In genomic region chr2:44708646-44709000, GRCh38 we compare ENCODE assay signal across 20 cellular contexts.
DNase-seq lines count a peak whose midpoint lies in the region; ATAC-seq and TF ChIP-seq lines count a peak whose summit lies in the region.
"Had no signal": no experiment of that assay in that cellular context is flagged by ENCODE, and none has a peak within 500 bp of the region (broad histone marks: within the 10 kb centered on the region; RNA-seq: fewer than 3 reads in every experiment).

No MANE protein-coding gene starts in this region.

- ATAC-seq in GM21390 (IDR thresholded peaks at IDR 0.05; ENCODE audit: unreplicated experiment): peak; percentile 12
- ATAC-seq in WTC11: no peak; the same call in 1 of the 2 replicates
- peak; percentile 44 for ATAC-seq in mucosa of descending colon
- ATAC-seq: activated CD8-positive, alpha-beta T cell treated with anti-CD3 and anti-CD28 coated beads for 36 hours; HepG2 had no signal

- CTCF ChIA-PET in WTC11 (lab: Charles Lee): interaction anchor here (0.6 to 3.7 kb wide), 6 partner anchors 37 to 316 kb away, joined by 3 to 21 read pairs (median 5); no protein-coding TSS in a partner anchor

- H3K27me3 Mint-ChIP-seq in WTC11 (ENCODE audit: low read depth): no peaks in the 10 kb centered on the region
- H3K27me3 Mint-ChIP-seq: activated CD8-positive, alpha-beta T cell treated with anti-CD3 and anti-CD28 coated beads for 36 hours had no signal

- H3K27me3 ChIP-seq in Loucy (ENCODE audit: insufficient read depth, low read length, poor library complexity, severe bottlenecking): no peaks in the 10 kb centered on the region
- H3K27me3 ChIP-seq: SJSA1 had no signal

- H3K27ac Mint-ChIP-seq in WTC11: no peak overlapping the region
- H3K27ac Mint-ChIP-seq: activated CD8-positive, alpha-beta T cell treated with anti-CD3 and anti-CD28 coated beads for 36 hours; activated T-helper 1 cell treated with anti-CD3 and anti-CD28 coated beads, Interleukin-12 subunit alpha, Interleukin-12 subunit beta, Interleukin-2, Interleukin-4 antibody, amounts not matched to agents 30 ng/mL and 10 ng/mL and 1 ng/mL, durations not matched to agents 14 hours and 24 hours and 36 hours had no signal

- H3K9me3 ChIP-seq in Loucy (ENCODE audit: insufficient read depth, low read depth, low read length) (no peaks in the 10 kb centered on the region), mucosa of descending colon (no peaks in the 10 kb centered on the region)
- H3K9me3 ChIP-seq: SJSA1, thoracic aorta had no signal

- intact Hi-C loops in mucosa of descending colon (cut with DNase I, micrococcal nuclease): no loop called here

- H3K36me3 ChIP-seq in Loucy (ENCODE audit: insufficient read depth, low read length) (no peaks in the 10 kb centered on the region), mucosa of descending colon (ENCODE audit: low read depth) (no peaks in the 10 kb centered on the region)
- H3K36me3 ChIP-seq: SJSA1, thoracic aorta had no signal

- no peak overlapping the region for H3K9ac ChIP-seq in Loucy (ENCODE audit: low read depth, low read length, poor library complexity, severe bottlenecking)
- H3K9ac ChIP-seq: GM23248 had no signal

- H3F3A ChIP-seq in Loucy (ENCODE audit: low read depth): no peaks in the 10 kb centered on the region

- no peaks in the 10 kb centered on the region for H3K9me2 ChIP-seq in Loucy (replicated peaks; ENCODE audit: low read depth, low read length)

- no peaks in the 10 kb centered on the region for H3K79me2 ChIP-seq in Loucy (ENCODE audit: insufficient read depth, low read length)

- peaks cover 10% of the 10 kb centered on the region for H3K4me1 ChIP-seq in Loucy (ENCODE audit: insufficient read depth, low read length, poor library complexity, severe bottlenecking)
- H3K4me1 ChIP-seq in mucosa of descending colon (ENCODE audit: low read depth): no peaks in the 10 kb centered on the region
- H3K4me1 ChIP-seq: SJSA1 had no signal

- POLR2A ChIA-PET in WTC11 (lab: Charles Lee): interaction anchor here (0.7 kb wide), 1 partner anchor 27 kb away, joined by 4 read pairs; no protein-coding TSS in a partner anchor

- H3K4me3 Mint-ChIP-seq in WTC11: 0 out of 2 replicates have a peak overlapping the region, but pooled peaks have one; percentile 1
- H3K4me3 Mint-ChIP-seq: activated CD8-positive, alpha-beta T cell treated with anti-CD3 and anti-CD28 coated beads for 36 hours; activated T-helper 1 cell treated with anti-CD3 and anti-CD28 coated beads, Interleukin-12 subunit alpha, Interleukin-12 subunit beta, Interleukin-2, Interleukin-4 antibody, amounts not matched to agents 30 ng/mL and 10 ng/mL and 1 ng/mL, durations not matched to agents 14 hours and 24 hours and 36 hours had no signal

- peak overlapping the region; percentile 56 for H2AFZ ChIP-seq in Loucy (ENCODE audit: low read length)
- H2AFZ ChIP-seq: GM23248 had no signal

- DNase-seq in WTC11 (ENCODE audit: low spot score): no peak
- DNase-seq in mucosa of descending colon: no peak
- DNase-seq in germinal center (ENCODE audit: low spot score): no peak
- DNase-seq in LoVo (ENCODE audit: low spot score): no peak
- no peak for DNase-seq in NCI-H748 treated with DMSO at 0.1 percent for 48 hours (lab: John Stamatoyannopoulos, UW)
- DNase-seq in HuH-7 (ENCODE audit: low spot score): no peak
- DNase-seq: activated CD8-positive, alpha-beta T cell treated with anti-CD3 and anti-CD28 coated beads for 36 hours; DMS 273 treated with DMSO at 0.1 percent for 48 hours; foreskin fibroblast; GM23248; mesenchymal stem cell; right cardiac atrium; stimulated activated CD4-positive, alpha-beta T cell treated with anti-CD3 and anti-CD28 coated beads, Interleukin-1b, Interleukin-23, amount 100 ng/mL, for 48 hours had no signal

- H3K4me3 ChIP-seq in Loucy (ENCODE audit: low read length, poor library complexity, severe bottlenecking) (no peak overlapping the region), mucosa of descending colon (no peak overlapping the region)
- H3K4me3 ChIP-seq: GM23248, SJSA1, thoracic aorta had no signal

- H3K36me3 Mint-ChIP-seq in WTC11: no peaks in the 10 kb centered on the region

- TF ChIP-seq CTCF in Loucy (conservative IDR thresholded peaks at IDR 0.05; ENCODE audit: low read length) (no peak), WTC11 (IDR thresholded peaks at IDR 0.05) (no peak), mucosa of descending colon (IDR thresholded peaks at IDR 0.05) (no peak)

- H4K20me1 ChIP-seq in Loucy (ENCODE audit: insufficient read depth, low read length, poor library complexity, severe bottlenecking): no peaks in the 10 kb centered on the region

- no peaks in the 10 kb centered on the region for H3K9me3 Mint-ChIP-seq in WTC11
- H3K9me3 Mint-ChIP-seq: activated CD8-positive, alpha-beta T cell treated with anti-CD3 and anti-CD28 coated beads for 36 hours; activated T-helper 1 cell treated with anti-CD3 and anti-CD28 coated beads, Interleukin-12 subunit alpha, Interleukin-12 subunit beta, Interleukin-2, Interleukin-4 antibody, amounts not matched to agents 30 ng/mL and 10 ng/mL and 1 ng/mL, durations not matched to agents 14 hours and 24 hours and 36 hours; neural crest cell had no signal

- H3K4me1 Mint-ChIP-seq in WTC11: peaks cover 52% of the 10 kb centered on the region

- peak overlapping the region; percentile 39 for H3K4me2 ChIP-seq in Loucy (ENCODE audit: low read depth, low read length, poor library complexity, severe bottlenecking)

TF ChIP-seq in WTC11, 78 proteins besides CTCF, POLR2A, EP300 and RAD21:
- TF ChIP-seq JAZF1 (CRISPR knock-in tag; IDR thresholded peaks at IDR 0.05): no peak
- no peak for TF ChIP-seq ZBTB21 (CRISPR knock-in tag; IDR thresholded peaks at IDR 0.05; ENCODE audit: borderline replicate concordance)
- TF ChIP-seq ELF4 (CRISPR knock-in tag; IDR thresholded peaks at IDR 0.05; ENCODE audit: low read depth): no peak
